23 cellular contexts compared by ENCODE assay signal in genomic region chr15:74824976-74825375, GRCh38. TPM values are rescaled to one million over a fixed set of nuclear protein-coding genes. Genes with fewer than 3 reads are reported as not detected.
DNase-seq lines count a peak whose midpoint lies in the region; ATAC-seq and TF ChIP-seq lines count a peak whose summit lies in the region.
"Had no signal": no experiment of that assay in that cellular context is flagged by ENCODE, and none has a peak within 500 bp of the region (broad histone marks: within the 10 kb centered on the region; RNA-seq: fewer than 3 reads in every experiment).

No MANE protein-coding gene starts in this region.

- no peak for TF ChIP-seq RAD21 in SK-N-SH (IDR thresholded peaks at IDR 0.05; ENCODE audit: low read length)

- CTCF ChIA-PET in SK-N-SH (lab: Yijun Ruan, JAX): interaction anchor here (1.0 to 10.2 kb wide), 7 partner anchors 8 to 126 kb away, joined by 4 to 82 read pairs (median 7); partner anchors contain the start of gene CSK

- no peaks in the 10 kb centered on the region for H3K79me2 ChIP-seq in SK-N-SH (ENCODE audit: insufficient read depth)
- H3K79me2 ChIP-seq in neural progenitor cell (ENCODE audit: low read depth): no peaks in the 10 kb centered on the region

- no peak for TF ChIP-seq EP300 in SK-N-SH (IDR thresholded peaks at IDR 0.05; ENCODE audit: borderline replicate concordance in 1 of 2, low read depth in 1 of 2, low read length in 1 of 2)

- H3K9me2 ChIP-seq in SK-N-SH: no peaks in the 10 kb centered on the region

- H3K27ac ChIP-seq in SK-N-SH (ENCODE audit: low read depth in 2 of 2, low read length in 1 of 2) (no peak overlapping the region), WERI-Rb-1 (peak overlapping the region; percentile 16; the same call in 1 of the 2 replicates), neural progenitor cell (no peak overlapping the region)
- H3K27ac ChIP-seq: 22Rv1; BLaER1 treated with 17β-estradiol and CSF1 and Interleukin-3, amounts not matched to agents 10 nM and 100 nM; GM23248 had no signal

- H3K4me3 Mint-ChIP-seq in neural progenitor cell: peak overlapping the region; percentile 16
- H3K4me3 Mint-ChIP-seq: CD14-positive monocyte; CD4-positive, alpha-beta T cell; CD8-positive, alpha-beta memory T cell had no signal

- ATAC-seq in SK-N-SH treated with all-trans-retinoic acid at 6 μM for 48 hours: peak; percentile 19; the same call in 1 of the 3 replicates

- H3K4me2 ChIP-seq in SK-N-SH: no peak overlapping the region
- H3K4me2 ChIP-seq in neural progenitor cell: no peak overlapping the region
- H3K4me2 ChIP-seq: BLaER1 treated with 17β-estradiol and CSF1 and Interleukin-3, amounts not matched to agents 10 nM and 100 nM had no signal

- H3K9me3 ChIP-seq in SK-N-SH: no peaks in the 10 kb centered on the region
- H3K9me3 ChIP-seq in WERI-Rb-1 (ENCODE audit: severe bottlenecking): no peaks in the 10 kb centered on the region
- H3K9me3 ChIP-seq in neural progenitor cell (ENCODE audit: low read depth): no peaks in the 10 kb centered on the region
- H3K9me3 ChIP-seq: BE2C; BLaER1 treated with 17β-estradiol and CSF1 and Interleukin-3, amounts not matched to agents 10 nM and 100 nM had no signal

- DNase-seq in SK-N-SH (no peak), WERI-Rb-1 (no peak), neural progenitor cell (ENCODE audit: low spot score) (no peak), middle frontal gyrus (ENCODE audit: extremely low spot score, low spot score) (no peak), G401 (ENCODE audit: low spot score) (no peak)
- DNase-seq in effector CD8-positive, alpha-beta T cell (lab: John Stamatoyannopoulos, UW): no peak
- DNase-seq: ACHN; AML-193; CD4-positive, alpha-beta T cell; CD8-positive, alpha-beta memory T cell; DMS 273 treated with DMSO at 0.1 percent for 48 hours; DMS79; EL; GF-D8; GM23248; H7; HCEC 1CT had no signal

- H3K9me3 Mint-ChIP-seq in neural progenitor cell: no peaks in the 10 kb centered on the region
- H3K9me3 Mint-ChIP-seq: CD4-positive, alpha-beta T cell; CD8-positive, alpha-beta memory T cell had no signal

- H3K27me3 ChIP-seq in SK-N-SH (ENCODE audit: insufficient read depth) (peaks cover 24% of the 10 kb centered on the region; the same call in 1 of the 2 replicates), WERI-Rb-1 (ENCODE audit: insufficient read depth, low read depth, severe bottlenecking) (no peaks in the 10 kb centered on the region), neural progenitor cell (peaks cover 58% of the 10 kb centered on the region)
- H3K27me3 ChIP-seq: BE2C had no signal

- H3F3A ChIP-seq in SK-N-SH (replicated peaks; ENCODE audit: insufficient read depth) (no peaks in the 10 kb centered on the region), neural progenitor cell (ENCODE audit: low read depth) (peaks cover 22% of the 10 kb centered on the region)

- no peak overlapping the region for H3K27ac Mint-ChIP-seq in neural progenitor cell
- H3K27ac Mint-ChIP-seq: CD14-positive monocyte; CD4-positive, alpha-beta T cell; CD8-positive, alpha-beta memory T cell had no signal

- H3K36me3 ChIP-seq in SK-N-SH (replicated peaks in 1 of 2; ENCODE audit: control insufficient read depth in 1 of 2, insufficient read depth in 2 of 2, low read length in 1 of 2) (no peaks in the 10 kb centered on the region), WERI-Rb-1 (no peaks in the 10 kb centered on the region), neural progenitor cell (no peaks in the 10 kb centered on the region)
- H3K36me3 ChIP-seq: BE2C; BLaER1 treated with 17β-estradiol and CSF1 and Interleukin-3, amounts not matched to agents 10 nM and 100 nM had no signal

- H3K36me3 Mint-ChIP-seq in neural progenitor cell: no peaks in the 10 kb centered on the region
- H3K36me3 Mint-ChIP-seq: CD14-positive monocyte had no signal

- H3K9ac ChIP-seq in SK-N-SH: no peak overlapping the region
- H3K9ac ChIP-seq in neural progenitor cell: no peak overlapping the region
- H3K9ac ChIP-seq: BLaER1 treated with 17β-estradiol and CSF1 and Interleukin-3, amounts not matched to agents 10 nM and 100 nM; GM23248 had no signal

- H3K4me1 Mint-ChIP-seq in neural progenitor cell: peaks cover 28% of the 10 kb centered on the region

- H2AFZ ChIP-seq in SK-N-SH (ENCODE audit: low read depth): no peak overlapping the region
- no peak overlapping the region for H2AFZ ChIP-seq in neural progenitor cell (replicated peaks)
- H2AFZ ChIP-seq: GM23248 had no signal

- H3K4me3 ChIP-seq in SK-N-SH (ENCODE audit: low read depth in 2 of 2, low read length in 1 of 2) (no peak overlapping the region), WERI-Rb-1 (ENCODE audit: low read depth, low read length) (no peak overlapping the region), neural progenitor cell (no peak overlapping the region)
- H3K4me3 ChIP-seq: BLaER1 treated with 17β-estradiol and CSF1 and Interleukin-3, amounts not matched to agents 10 nM and 100 nM; GM23248 had no signal

- POLR2A ChIA-PET in SK-N-SH (lab: Yijun Ruan, JAX): no interaction called here

- no peak for TF ChIP-seq CTCF in SK-N-SH (IDR thresholded peaks at IDR 0.05)
- no peak for TF ChIP-seq CTCF in WERI-Rb-1 (IDR thresholded peaks at IDR 0.05; ENCODE audit: low read depth, low read length)
- no peak for TF ChIP-seq CTCF in neural progenitor cell (IDR thresholded peaks at IDR 0.05)

- in situ Hi-C loops in G401 (cut with HindIII; ENCODE audit: low sequenced_read_pairs): no loop called here

- H4K20me1 ChIP-seq in SK-N-SH (ENCODE audit: insufficient read depth) (no peaks in the 10 kb centered on the region), neural progenitor cell (ENCODE audit: low read depth) (peaks cover 30% of the 10 kb centered on the region)

- H3K4me1 ChIP-seq in SK-N-SH (ENCODE audit: control insufficient read depth in 1 of 2, insufficient read depth in 2 of 2, low read depth in 1 of 2, low read length in 1 of 2): peaks cover 0 to 19% of the 10 kb centered on the region in 2 experiments; a peak in 1 of 4 replicates
- H3K4me1 ChIP-seq in neural progenitor cell: peaks cover 30% of the 10 kb centered on the region

- 36% methylated on average over 7 of the region's 7 CpGs for WGBS in SK-N-SH (ENCODE audit: low lambda C conversion rate)

- H3K27me3 Mint-ChIP-seq in neural progenitor cell (ENCODE audit: insufficient read depth, low read depth): peaks cover 41% of the 10 kb centered on the region

TF ChIP-seq in SK-N-SH treated with all-trans-retinoic acid at 6 μM for 48 hours, 23 proteins besides CTCF, POLR2A, EP300 and RAD21 (continues in another document):
- TF ChIP-seq BACH2 (CRISPR knock-in tag; IDR thresholded peaks at IDR 0.05; ENCODE audit: borderline replicate concordance) (no peak), OSR1 (CRISPR knock-in tag; IDR thresholded peaks at IDR 0.05) (no peak), ZFP30 (CRISPR knock-in tag; IDR thresholded peaks at IDR 0.05) (no peak), ARNTL (CRISPR knock-in tag; IDR thresholded peaks at IDR 0.05; ENCODE audit: borderline replicate concordance, low read depth) (no peak), TCF4 (CRISPR knock-in tag; IDR thresholded peaks at IDR 0.05; ENCODE audit: borderline replicate concordance) (no peak), ZNF565 (CRISPR knock-in tag; conservative IDR thresholded peaks at IDR 0.05; ENCODE audit: low read depth) (no peak), ESRRG (CRISPR knock-in tag; IDR thresholded peaks at IDR 0.05) (no peak)

TF ChIP-seq in SK-N-SH, 30 proteins besides CTCF, POLR2A, EP300 and RAD21 (continues in another document):
- TF ChIP-seq NRF1 (IDR thresholded peaks at IDR 0.05; ENCODE audit: low read depth, low read length) (no peak), YY1 (IDR thresholded peaks at IDR 0.05; ENCODE audit: low read depth) (no peak), ELF1 (IDR thresholded peaks at IDR 0.05) (no peak), CHD2 (IDR thresholded peaks at IDR 0.05; ENCODE audit: low read length, partially characterized antibody) (no peak)

RNA-seq across cellular contexts. Expression of gene CPLX3, which starts 1.5 kb away (rescaled TPM):
- not detected in 2 replicates for polyA plus RNA-seq in SK-N-SH (2012; rRNA removed)
- not detected in 2 replicates for polyA plus RNA-seq in SK-N-SH (2012; cell fraction: cytosol; rRNA removed)
- 0.08 and 0.23 TPM in 2 replicates for polyA plus RNA-seq in SK-N-SH (2012; cell fraction: nucleus; rRNA removed)
- not detected in 2 replicates for total RNA-seq in neural progenitor cell (ENCODE audit: low replicate concordance)
- not detected in 2 replicates for total RNA-seq in G401 (2014; rRNA removed; shearing (Covaris generic))
- total RNA-seq: CD8-positive, alpha-beta memory T cell; GM23248; H1 had no signal
- polyA plus RNA-seq: CD14-positive monocyte; CD8-positive, alpha-beta memory T cell; GM23248 had no signal

RNA-seq across cellular contexts. Expression of gene LMAN1L, which starts 12.3 kb away (rescaled TPM):
- 0.02 TPM in 1 of 2 replicates, not detected in the other for polyA plus RNA-seq in SK-N-SH (2012; rRNA removed)
- polyA plus RNA-seq in SK-N-SH (2012; cell fraction: cytosol; rRNA removed): not detected in 2 replicates
- 0.04 and 0.08 TPM in 2 replicates for polyA plus RNA-seq in SK-N-SH (2012; cell fraction: nucleus; rRNA removed)
- total RNA-seq in neural progenitor cell (ENCODE audit: low replicate concordance): not detected in 2 replicates
- total RNA-seq in G401 (2014; rRNA removed; shearing (Covaris generic)): not detected in 2 replicates
- total RNA-seq: GM23248, H1, H7 had no signal
- polyA plus RNA-seq: CD14-positive monocyte; CD8-positive, alpha-beta memory T cell; GM23248; H1 had no signal

RNA-seq across cellular contexts. Expression of gene ULK3, which starts 18.0 kb away (rescaled TPM):
- polyA plus RNA-seq in SK-N-SH (2012; rRNA removed): 41.3 and 55.3 TPM in 2 replicates
- 11.1 and 17.6 TPM in 2 replicates for polyA plus RNA-seq in SK-N-SH (2012; cell fraction: cytosol; rRNA removed)
- 300 and 348 TPM in 2 replicates for polyA plus RNA-seq in SK-N-SH (2012; cell fraction: nucleus; rRNA removed)
- total RNA-seq in neural progenitor cell (ENCODE audit: low replicate concordance): 22.7 and 37.4 TPM in 2 replicates
- 32.1 and 40.9 TPM in 2 replicates for total RNA-seq in G401 (2014; rRNA removed; shearing (Covaris generic))

RNA-seq across cellular contexts. Expression of gene CSK, which starts 43.1 kb away (rescaled TPM):
- polyA plus RNA-seq in SK-N-SH (2012; rRNA removed): 34.7 and 53.1 TPM in 2 replicates
- polyA plus RNA-seq in SK-N-SH (2012; cell fraction: cytosol; rRNA removed): 25.5 and 43.5 TPM in 2 replicates
- polyA plus RNA-seq in SK-N-SH (2012; cell fraction: nucleus; rRNA removed): 94.6 and 111 TPM in 2 replicates
- 18.3 and 25.4 TPM in 2 replicates for total RNA-seq in neural progenitor cell (ENCODE audit: low replicate concordance)
- 27.8 and 31.3 TPM in 2 replicates for total RNA-seq in G401 (2014; rRNA removed; shearing (Covaris generic))

RNA-seq across cellular contexts. Expression of gene SCAMP2, which starts 48.2 kb away (rescaled TPM):
- 88.1 and 99.5 TPM in 2 replicates for polyA plus RNA-seq in SK-N-SH (2012; rRNA removed)
- 58.0 and 74.0 TPM in 2 replicates for polyA plus RNA-seq in SK-N-SH (2012; cell fraction: cytosol; rRNA removed)
- 47.0 and 56.7 TPM in 2 replicates for polyA plus RNA-seq in SK-N-SH (2012; cell fraction: nucleus; rRNA removed)
- 19.4 and 44.5 TPM in 2 replicates for total RNA-seq in neural progenitor cell (ENCODE audit: low replicate concordance)
- 7.6 and 13.2 TPM in 2 replicates for total RNA-seq in G401 (2014; rRNA removed; shearing (Covaris generic))
